In the genomic region with DNA sequence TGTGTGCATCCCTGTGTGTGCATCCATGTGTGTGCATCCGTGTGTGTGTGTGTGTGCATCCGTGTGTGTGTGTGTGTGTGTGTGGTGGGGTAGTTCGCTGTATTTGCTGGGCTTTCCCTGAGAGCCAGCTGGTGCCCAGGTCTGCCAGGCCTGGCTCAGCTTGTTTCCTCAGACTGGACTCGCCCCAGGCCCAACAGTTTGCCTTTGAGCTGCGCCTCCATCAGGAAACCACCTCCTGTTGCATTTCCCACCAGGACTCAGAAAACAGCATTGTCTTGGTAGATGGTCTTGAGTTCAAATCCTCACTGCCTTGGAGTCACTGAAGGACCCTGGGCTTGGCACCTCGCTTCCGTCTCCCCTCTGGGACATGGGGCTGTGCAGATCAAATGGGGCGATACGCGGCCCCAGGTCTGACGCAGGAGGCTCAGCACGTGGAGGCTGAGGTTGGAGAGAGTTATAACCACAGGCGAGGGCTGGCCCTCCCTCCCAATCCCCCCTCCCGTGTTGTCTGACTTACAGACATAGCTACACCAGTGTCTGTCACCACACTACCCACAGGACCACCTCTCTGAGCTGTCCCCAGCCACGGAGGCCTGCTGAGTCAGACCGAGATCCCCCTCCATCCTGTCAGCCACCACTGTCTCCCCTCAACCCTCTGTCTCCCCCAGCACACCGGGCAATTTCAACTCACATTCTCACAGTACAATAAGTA, we compare ENCODE assay signal across 10 cellular contexts. TPM values are rescaled to one million over a fixed set of nuclear protein-coding genes. Genes with fewer than 3 reads are reported as not detected.
DNase-seq lines count a peak whose midpoint lies in the region; ATAC-seq, FAIRE-seq and TF ChIP-seq lines count a peak whose summit lies in the region.
"Had no signal": no experiment of that assay in that cellular context is flagged by ENCODE, and none has a peak within 500 bp of the region (broad histone marks: within the 10 kb centered on the region; RNA-seq: fewer than 3 reads in every experiment).

No MANE protein-coding gene starts in this region.

- TF ChIP-seq POLR2A in GM12892 (IDR thresholded peaks at IDR 0.05; ENCODE audit: low read depth, low read length) = no peak

- H3K9me3 Mint-ChIP-seq in stimulated activated naive CD8-positive, alpha-beta T cell treated with anti-CD3 and anti-CD28 coated beads, Interleukin-15, amount 100 ng/mL, for 72 hours = no peaks in the 10 kb centered on the region
- H3K9me3 Mint-ChIP-seq: neural crest cell had no signal

- H3K4me3 Mint-ChIP-seq in stimulated activated naive CD8-positive, alpha-beta T cell treated with anti-CD3 and anti-CD28 coated beads, Interleukin-15, amount 100 ng/mL, for 72 hours = peak overlapping the region; percentile 74 to 75
- H3K4me3 Mint-ChIP-seq: brain, neural crest cell had no signal

- peaks cover 81% of the 10 kb centered on the region for H3K4me1 Mint-ChIP-seq in stimulated activated naive CD8-positive, alpha-beta T cell treated with anti-CD3 and anti-CD28 coated beads, Interleukin-15, amount 100 ng/mL, for 72 hours
- H3K4me1 Mint-ChIP-seq: neural crest cell had no signal

- ATAC-seq in HG02678 (IDR thresholded peaks at IDR 0.05; ENCODE audit: unreplicated experiment) (peak; percentile 73), GM21528 (IDR thresholded peaks at IDR 0.05; ENCODE audit: low FRiP score, unreplicated experiment) (no peak)
- ATAC-seq in stimulated activated naive CD8-positive, alpha-beta T cell treated with anti-CD3 and anti-CD28 coated beads, Interleukin-15, amount 100 ng/mL, for 72 hours = peak; percentile 93

- H3K27me3 Mint-ChIP-seq in stimulated activated naive CD8-positive, alpha-beta T cell treated with anti-CD3 and anti-CD28 coated beads, Interleukin-15, amount 100 ng/mL, for 72 hours = peaks cover 23% of the 10 kb centered on the region

- no peak for FAIRE-seq in GM12892 (lab: Jason Lieb, UNC)

- peak overlapping the region; percentile 40 to 45 for H3K27ac Mint-ChIP-seq in stimulated activated naive CD8-positive, alpha-beta T cell treated with anti-CD3 and anti-CD28 coated beads, Interleukin-15, amount 100 ng/mL, for 72 hours

- DNase-seq in GM12892 (ENCODE audit: insufficient read length) = peak; percentile 70
- DNase-seq in activated CD4-positive, alpha-beta T cell treated with anti-CD3 and anti-CD28 coated beads for 24 hours (ENCODE audit: low read depth in 2 of 2) = peak; percentile 39 to 49
- DNase-seq in germinal center (ENCODE audit: low spot score) = peak; percentile 64
- DNase-seq in stimulated activated naive CD8-positive, alpha-beta T cell treated with anti-CD3 and anti-CD28 coated beads, Interleukin-15, amount 100 ng/mL, for 72 hours = peak; percentile 87 to 95
- no peak for DNase-seq in DMS114 treated with DMSO at 0.1 percent for 48 hours (lab: John Stamatoyannopoulos, UW; ENCODE audit: unreplicated experiment)
- no peak for DNase-seq in NCI-H82 treated with DMSO at 0.1 percent for 48 hours (lab: John Stamatoyannopoulos, UW; ENCODE audit: unreplicated experiment)

RNA-seq across cellular contexts. Expression of gene ITGAE, which starts 4.7 kb away (rescaled TPM):
- polyA plus RNA-seq in GM12892 (2012; ENCODE audit: missing spikeins) = 23.4 TPM

RNA-seq across cellular contexts. Expression of gene NCBP3, which starts 49.8 kb away (rescaled TPM):
- polyA plus RNA-seq in GM12892 (2012; ENCODE audit: missing spikeins) = 21.0 TPM

Comparison
In these comparisons a context has a peak if more than half of its experiments do, and no peak if none do; other contexts are left out.
1. DNase-seq: peak in GM12892 (single experiment), activated CD4-positive, alpha-beta T cell treated with anti-CD3 and anti-CD28 coated beads for 24 hours (2 of 2), germinal center (single experiment) and stimulated activated naive CD8-positive, alpha-beta T cell treated with anti-CD3 and anti-CD28 coated beads, Interleukin-15, amount 100 ng/mL, for 72 hours (2 of 2); none in DMS114 treated with DMSO at 0.1 percent for 48 hours (single experiment) and NCI-H82 treated with DMSO at 0.1 percent for 48 hours (single experiment).